In genomic region chr12:124422142-124422569, GRCh38 we compare ENCODE assay signal across 8 cellular contexts.
A peak's percentile ranks its signal among the peaks of the same experiment; 100 is the strongest.
DNase-seq lines count a peak whose midpoint lies in the region; ATAC-seq, FAIRE-seq and TF ChIP-seq lines count a peak whose summit lies in the region.

No MANE protein-coding gene starts in this region.

- no peak for FAIRE-seq in D721Med (lab: Jason Lieb, UNC)

- no peaks in the 10 kb centered on the region for H3K9me3 Mint-ChIP-seq in immature natural killer cell
- H3K9me3 Mint-ChIP-seq in CD4-positive, alpha-beta T cell = no peaks in the 10 kb centered on the region

- ATAC-seq in CD4-positive, alpha-beta T cell (ENCODE audit: poor library complexity) = no peak
- no peak for ATAC-seq in HG03521 (IDR thresholded peaks at IDR 0.05; ENCODE audit: unreplicated experiment)

- H3K4me1 ChIP-seq in esophagus squamous epithelium = peaks cover 21 to 55% (median 25%) of the 10 kb centered on the region in 3 donors
- peaks cover 45% of the 10 kb centered on the region for H3K4me1 ChIP-seq in rectal smooth muscle tissue (ENCODE audit: control insufficient read depth, insufficient read depth, low read length)

- peak; percentile 96 for DNase-seq in D721Med (ENCODE audit: insufficient read length, low spot score)
- DNase-seq in NCI-H526 (lab: John Stamatoyannopoulos, UW) = peak; percentile 49 to 88
- DNase-seq in esophagus squamous epithelium (lab: John Stamatoyannopoulos, UW) = no peak
- DNase-seq in immature natural killer cell = no peak
- DNase-seq in CD4-positive, alpha-beta T cell = no peak
- DNase-seq in effector CD8-positive, alpha-beta T cell (lab: John Stamatoyannopoulos, UW) = no peak

- TF ChIP-seq CTCF in D721Med (IDR thresholded peaks at IDR 0.05; ENCODE audit: insufficient read depth, missing control alignments) (no peak), esophagus squamous epithelium (IDR thresholded peaks at IDR 0.05) (no peak)
- TF ChIP-seq CTCF in CD4-positive, alpha-beta T cell (IDR thresholded peaks at IDR 0.05) = no peak

- no peak overlapping the region for H3K9ac ChIP-seq in rectal smooth muscle tissue (ENCODE audit: low read length)

- H3K36me3 ChIP-seq in esophagus squamous epithelium (peaks cover 16 to 78% (median 16%) of the 10 kb centered on the region in 3 donors), rectal smooth muscle tissue (ENCODE audit: control insufficient read depth, insufficient read depth, low read length) (peaks cover 27% of the 10 kb centered on the region)

- H3K9me3 ChIP-seq in esophagus squamous epithelium = no peaks in the 10 kb centered on the region
- no peaks in the 10 kb centered on the region for H3K9me3 ChIP-seq in CD4-positive, alpha-beta T cell (ENCODE audit: control insufficient read depth, low read length)

- H3K4me3 ChIP-seq in esophagus squamous epithelium = peak overlapping the region in 3 of 4 donors; percentile 24 to 58 (median 31)
- H3K4me3 ChIP-seq in rectal smooth muscle tissue (ENCODE audit: low read length) = peak overlapping the region; percentile 60

- no peak overlapping the region for H3K27ac Mint-ChIP-seq in immature natural killer cell
- no peak overlapping the region for H3K27ac Mint-ChIP-seq in CD4-positive, alpha-beta T cell

- intact Hi-C loops in esophagus squamous epithelium (cut with DNase I) = no loop called here
- intact Hi-C loops in CD4-positive, alpha-beta T cell (cut with DNase I, micrococcal nuclease) = no loop called here

- peaks cover 12 to 20% (median 17%) of the 10 kb centered on the region in 3 donors for H3K27me3 Mint-ChIP-seq in immature natural killer cell (ENCODE audit: low read depth in 3 of 3)
- no peaks in the 10 kb centered on the region for H3K27me3 Mint-ChIP-seq in CD4-positive, alpha-beta T cell

- H3K27me3 ChIP-seq in esophagus squamous epithelium = no peaks in the 10 kb centered on the region
- no peaks in the 10 kb centered on the region for H3K27me3 ChIP-seq in rectal smooth muscle tissue (ENCODE audit: control insufficient read depth, insufficient read depth, low read length)
- H3K27me3 ChIP-seq in CD4-positive, alpha-beta T cell (ENCODE audit: control insufficient read depth, insufficient read depth, low read length) = no peaks in the 10 kb centered on the region

- no peak overlapping the region for H3K4me3 Mint-ChIP-seq in immature natural killer cell
- H3K4me3 Mint-ChIP-seq in CD4-positive, alpha-beta T cell = no peak overlapping the region

- H3K36me3 Mint-ChIP-seq in immature natural killer cell = peaks cover 23 to 57% (median 39%) of the 10 kb centered on the region in 3 donors
- H3K36me3 Mint-ChIP-seq in CD4-positive, alpha-beta T cell (ENCODE audit: low read depth) = peaks cover 70% of the 10 kb centered on the region

- WGBS in esophagus squamous epithelium, 2 donors = 4 to 60% methylated on average over 1 to 3 of the region's 16 CpGs

- TF ChIP-seq POLR2A in esophagus squamous epithelium (IDR thresholded peaks at IDR 0.05) = peak in 1 of 4 donors; percentile 8

- H3K4me1 Mint-ChIP-seq in immature natural killer cell = peaks cover 34 to 38% of the 10 kb centered on the region in 2 donors
- no peaks in the 10 kb centered on the region for H3K4me1 Mint-ChIP-seq in CD4-positive, alpha-beta T cell (ENCODE audit: low read depth)

- H3K27ac ChIP-seq in esophagus squamous epithelium (peak overlapping the region; percentile 88 to 95 (median 91)), rectal smooth muscle tissue (ENCODE audit: low read depth, low read length) (peak overlapping the region; percentile 99)
- H3K27ac ChIP-seq in CD4-positive, alpha-beta T cell (ENCODE audit: low read depth, low read length) = no peak overlapping the region

- POLR2A ChIA-PET in CD4-positive, alpha-beta T cell (lab: Charles Lee) = no interaction called here

- CTCF ChIA-PET in CD4-positive, alpha-beta T cell (lab: Charles Lee) = no interaction called here

Comparison
In these comparisons a context has a peak if more than half of its experiments do, and no peak if none do; other contexts are left out.
1. DNase-seq: peak in D721Med (single experiment) and NCI-H526 (2 of 2); none in esophagus squamous epithelium (single experiment), immature natural killer cell (0 of 3), CD4-positive, alpha-beta T cell (0 of 10) and effector CD8-positive, alpha-beta T cell (single experiment).